Comparison of ENCODE assay signal across 10 cellular contexts in genomic region chr9:113536483-113537226, GRCh38.
DNase-seq lines count a peak whose midpoint lies in the region; ATAC-seq, FAIRE-seq and TF ChIP-seq lines count a peak whose summit lies in the region.
"Had no signal": no experiment of that assay in that cellular context is flagged by ENCODE, and none has a peak within 500 bp of the region (broad histone marks: within the 10 kb centered on the region; RNA-seq: fewer than 3 reads in every experiment).

No MANE protein-coding gene starts in this region.

- no peaks in the 10 kb centered on the region for H3K9me3 Mint-ChIP-seq in endothelial cell (ENCODE audit: unreplicated experiment)
- H3K9me3 Mint-ChIP-seq in activated CD8-positive, alpha-beta T cell treated with anti-CD3 and anti-CD28 coated beads for 36 hours, result no peaks in the 10 kb centered on the region

- no peaks in the 10 kb centered on the region for H3K9me3 ChIP-seq in SJCRH30 (replicated peaks)
- no peaks in the 10 kb centered on the region for H3K9me3 ChIP-seq in HepG2 (ENCODE audit: low read length)
- no peaks in the 10 kb centered on the region for H3K9me3 ChIP-seq in smooth muscle cell (replicated peaks; ENCODE audit: low read depth)

- H3K27ac ChIP-seq in SJCRH30, result peak overlapping the region; percentile 85
- H3K27ac ChIP-seq in HepG2 (ENCODE audit: extremely low read length, insufficient read depth, low read length), result no peak overlapping the region
- H3K27ac ChIP-seq in smooth muscle cell (ENCODE audit: low read depth), result no peak overlapping the region

- no peaks in the 10 kb centered on the region for H3K79me2 ChIP-seq in HepG2 (ENCODE audit: insufficient read depth, low read length)
- H3K79me2 ChIP-seq in smooth muscle cell (ENCODE audit: low read depth), result no peaks in the 10 kb centered on the region

- H4K20me1 ChIP-seq in HepG2 (ENCODE audit: insufficient read depth, low read length) (no peaks in the 10 kb centered on the region), smooth muscle cell (ENCODE audit: low read depth) (no peaks in the 10 kb centered on the region)

- peaks cover 43% of the 10 kb centered on the region for H3K27me3 Mint-ChIP-seq in endothelial cell (ENCODE audit: unreplicated experiment)
- H3K27me3 Mint-ChIP-seq in activated CD8-positive, alpha-beta T cell treated with anti-CD3 and anti-CD28 coated beads for 36 hours, result no peaks in the 10 kb centered on the region

- no peak for TF ChIP-seq POLR2A in HepG2 (IDR thresholded peaks at IDR 0.05; ENCODE audit: insufficient read depth in 1 of 2, low read depth in 2 of 2, low read length in 2 of 2)

- no TSS peak for BruUV-seq in HepG2 (replicated peaks; lab: Mats Ljungman, UMichigan)

- no peaks in the 10 kb centered on the region for H3K36me3 ChIP-seq in SJCRH30
- H3K36me3 ChIP-seq in HepG2 (replicated peaks in 1 of 2; ENCODE audit: control insufficient read depth in 1 of 2, insufficient read depth in 2 of 2, low read length in 2 of 2), result peaks cover 41 to 75% of the 10 kb centered on the region in 2 experiments
- no peaks in the 10 kb centered on the region for H3K36me3 ChIP-seq in smooth muscle cell (ENCODE audit: low read depth)

- peak overlapping the region; percentile 84 for H3K4me3 Mint-ChIP-seq in endothelial cell (ENCODE audit: unreplicated experiment)
- no peak overlapping the region for H3K4me3 Mint-ChIP-seq in activated CD8-positive, alpha-beta T cell treated with anti-CD3 and anti-CD28 coated beads for 36 hours

- TF ChIP-seq RAD21 in HepG2 (CRISPR knock-in tag; IDR thresholded peaks at IDR 0.05), result no peak

- TF ChIP-seq CTCF in endothelial cell (IDR thresholded peaks at IDR 0.05; ENCODE audit: unreplicated experiment) (no peak), HepG2 (CRISPR knock-in tag; IDR thresholded peaks at IDR 0.05) (no peak), smooth muscle cell (IDR thresholded peaks at IDR 0.05; ENCODE audit: borderline replicate concordance, insufficient read depth, poor library complexity, severe bottlenecking) (no peak)
- TF ChIP-seq CTCF in activated CD8-positive, alpha-beta T cell treated with anti-CD3 and anti-CD28 coated beads for 36 hours (IDR thresholded peaks at IDR 0.05), result no peak

- H2AFZ ChIP-seq in HepG2 (ENCODE audit: low read length), result no peak overlapping the region
- peak overlapping the region; percentile 37 for H2AFZ ChIP-seq in smooth muscle cell (ENCODE audit: low read depth)

- WGBS in HepG2 (ENCODE audit: low lambda C conversion rate), result 97% methylated on average over 17 of the region's 21 CpGs
- 75% methylated on average over 21 of the region's 21 CpGs for WGBS in smooth muscle cell (ENCODE audit: low lambda C conversion rate)

- FAIRE-seq in HepG2 (lab: Jason Lieb, UNC), result no peak

- TF ChIP-seq EP300 in HepG2 (IDR thresholded peaks at IDR 0.05; ENCODE audit: low read depth in 2 of 2, low read length in 2 of 2), result no peak
- no peak for TF ChIP-seq EP300 in HepG2 (CRISPR knock-in tag; IDR thresholded peaks at IDR 0.05; ENCODE audit: borderline replicate concordance)

- H3K4me1 ChIP-seq in SJCRH30, result peaks cover 34% of the 10 kb centered on the region
- H3K4me1 ChIP-seq in HepG2 (ENCODE audit: insufficient read depth, low read length), result no peaks in the 10 kb centered on the region
- peaks cover 10% of the 10 kb centered on the region for H3K4me1 ChIP-seq in smooth muscle cell (ENCODE audit: low read depth)

- intact Hi-C loops in HepG2 (cut with micrococcal nuclease; ENCODE audit: unreplicated experiment), result no loop called here
- intact Hi-C loops in activated CD8-positive, alpha-beta T cell treated with anti-CD3 and anti-CD28 coated beads for 36 hours (cut with micrococcal nuclease), result no loop called here

- no peaks in the 10 kb centered on the region for H3F3A ChIP-seq in smooth muscle cell (ENCODE audit: low read depth)

- CTCF ChIA-PET in HepG2 (lab: Yijun Ruan, JAX; ENCODE audit: low intra/inter-chr PET ratio, low total read pairs), result no interaction called here
- CTCF ChIA-PET in activated CD8-positive, alpha-beta T cell treated with anti-CD3 and anti-CD28 coated beads for 36 hours (lab: Charles Lee), result interaction anchor here (1.6 kb wide), 1 partner anchor 90 kb away, joined by 5 read pairs; no protein-coding TSS in a partner anchor

- POLR2A ChIA-PET in HepG2 (lab: Yijun Ruan, JAX), result no interaction called here
- POLR2A ChIA-PET in activated CD8-positive, alpha-beta T cell treated with anti-CD3 and anti-CD28 coated beads for 36 hours (lab: Charles Lee), result interaction anchor here (1.8 kb wide), 1 partner anchor 13 kb away, joined by 4 read pairs; no protein-coding TSS in a partner anchor

- peaks cover 52% of the 10 kb centered on the region for H3K4me1 Mint-ChIP-seq in endothelial cell (ENCODE audit: unreplicated experiment)
- peaks cover 16% of the 10 kb centered on the region for H3K4me1 Mint-ChIP-seq in activated CD8-positive, alpha-beta T cell treated with anti-CD3 and anti-CD28 coated beads for 36 hours (ENCODE audit: low read depth)

- H3K4me3 ChIP-seq in SJCRH30 (peak overlapping the region; percentile 25), HepG2 (replicated peaks in 1 of 3; ENCODE audit: insufficient read depth in 1 of 3, low read depth in 2 of 3, low read length in 3 of 3) (no peak overlapping the region), smooth muscle cell (no peak overlapping the region)

- H3K27ac Mint-ChIP-seq in endothelial cell (ENCODE audit: unreplicated experiment), result peak overlapping the region; percentile 84
- H3K27ac Mint-ChIP-seq in activated CD8-positive, alpha-beta T cell treated with anti-CD3 and anti-CD28 coated beads for 36 hours, result no peak overlapping the region

- ATAC-seq in HepG2, result no peak
- no peak for ATAC-seq in activated CD8-positive, alpha-beta T cell treated with anti-CD3 and anti-CD28 coated beads for 36 hours
- no peak for ATAC-seq in HG03039 (IDR thresholded peaks at IDR 0.05; ENCODE audit: unreplicated experiment)
- ATAC-seq in HG03196 (IDR thresholded peaks at IDR 0.05; ENCODE audit: unreplicated experiment), result no peak

- H3K4me2 ChIP-seq in HepG2 (ENCODE audit: low read depth, low read length) (no peak overlapping the region), smooth muscle cell (no peak overlapping the region)

- no peaks in the 10 kb centered on the region for H3K27me3 ChIP-seq in SJCRH30
- no peaks in the 10 kb centered on the region for H3K27me3 ChIP-seq in HepG2 (ENCODE audit: control insufficient read depth in 1 of 2, insufficient read depth in 2 of 2, low read length in 2 of 2)
- H3K27me3 ChIP-seq in smooth muscle cell (ENCODE audit: low read depth), result no peaks in the 10 kb centered on the region

- in situ Hi-C loops in HepG2 (cut with HindIII; ENCODE audit: extremely low pct_ligation_motif_present, low pct_unique_long_range_greater_than_20kb), result no loop called here

- H3K9ac ChIP-seq in HepG2 (ENCODE audit: insufficient read depth, low read depth, low read length), result no peak overlapping the region
- peak overlapping the region; percentile 11 for H3K9ac ChIP-seq in smooth muscle cell (ENCODE audit: low read depth)

- peaks cover 66% of the 10 kb centered on the region for H3K36me3 Mint-ChIP-seq in endothelial cell (ENCODE audit: low read depth, unreplicated experiment)
- H3K36me3 Mint-ChIP-seq in activated CD8-positive, alpha-beta T cell treated with anti-CD3 and anti-CD28 coated beads for 36 hours (ENCODE audit: low read depth), result peaks cover 48% of the 10 kb centered on the region

- DNase-seq in SJCRH30, result peak; percentile 98
- DNase-seq in endothelial cell (ENCODE audit: low spot score), result no peak
- DNase-seq in HepG2 (ENCODE audit: low spot score), result no peak
- DNase-seq in smooth muscle cell (lab: John Stamatoyannopoulos, UW; ENCODE audit: unreplicated experiment), result no peak
- no peak for DNase-seq in activated CD8-positive, alpha-beta T cell treated with anti-CD3 and anti-CD28 coated beads for 36 hours
- DNase-seq in activated gamma-delta T cell treated with Interleukin-2 at 50 U/mL for 16 hours, result no peak
- DNase-seq: cerebellar nuclear complex; stimulated activated CD4-positive, alpha-beta T cell treated with anti-CD3 and anti-CD28 coated beads, Interleukin-4, amount 100 ng/mL, for 1 hour had no signal

TF ChIP-seq in HepG2, 621 proteins besides CTCF, POLR2A, EP300 and RAD21 (continues in another document):
- TF ChIP-seq, protein P1, sequence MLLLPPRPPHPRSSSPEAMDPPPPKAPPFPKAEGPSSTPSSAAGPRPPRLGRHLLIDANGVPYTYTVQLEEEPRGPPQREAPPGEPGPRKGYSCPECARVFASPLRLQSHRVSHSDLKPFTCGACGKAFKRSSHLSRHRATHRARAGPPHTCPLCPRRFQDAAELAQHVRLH (CRISPR knock-in tag; IDR thresholded peaks at IDR 0.05; ENCODE audit: borderline replicate concordance, low read depth), result no peak
- TF ChIP-seq IKZF1 (IDR thresholded peaks at IDR 0.05) (no peak), ZBTB33 (CRISPR knock-in tag; IDR thresholded peaks at IDR 0.05) (peak; percentile 73), ZNF446 (CRISPR knock-in tag; IDR thresholded peaks at IDR 0.05) (0 out of 2 replicates have a peak, but pooled peaks have one; percentile 26), SMC3 (IDR thresholded peaks at IDR 0.05; ENCODE audit: low read length) (no peak)

Comparison
In these comparisons a context has a peak if more than half of its experiments do, and no peak if none do; other contexts are left out.
1. DNase-seq: peak in SJCRH30 (2 of 2); none in endothelial cell (single experiment), HepG2 (single experiment), smooth muscle cell (single experiment), activated CD8-positive, alpha-beta T cell treated with anti-CD3 and anti-CD28 coated beads for 36 hours (single experiment) and activated gamma-delta T cell treated with Interleukin-2 at 50 U/mL for 16 hours (single experiment).